23 cellular contexts compared by ENCODE assay signal in the genomic region with DNA sequence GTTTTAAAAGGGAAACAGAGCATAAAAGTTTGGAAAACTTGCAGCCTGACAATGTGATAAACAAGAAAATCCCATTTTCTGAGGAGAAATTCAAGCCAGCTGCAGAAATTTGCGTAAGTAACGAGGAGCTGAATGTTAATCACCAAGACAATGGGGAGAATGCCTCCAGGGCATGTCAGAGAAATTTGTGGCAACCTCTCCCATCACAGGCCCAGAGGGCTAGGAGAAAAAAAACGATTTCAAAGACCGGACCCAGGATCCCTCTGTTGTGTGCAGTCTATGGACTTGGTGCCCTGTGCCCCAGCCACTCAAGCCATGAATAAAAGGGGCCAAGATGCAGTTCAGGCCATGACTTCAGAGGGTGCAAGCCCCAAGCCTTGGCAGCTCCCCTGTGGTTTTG.
"Had no signal": no experiment of that assay in that cellular context is flagged by ENCODE, and none has a peak within 500 bp of the region (broad histone marks: within the 10 kb centered on the region; RNA-seq: fewer than 3 reads in every experiment).

No MANE protein-coding gene starts in this region.

- H2AFZ ChIP-seq: hepatocyte had no signal

- FAIRE-seq: endothelial cell of umbilical vein, frontal cortex had no signal

- H3K4me3 ChIP-seq: colonic mucosa, dorsolateral prefrontal cortex, esophagus muscularis mucosa, gastroesophageal sphincter, heart left ventricle, hepatocyte, left lung, lower lobe of right lung had no signal

- H3K9me3 ChIP-seq: colonic mucosa, esophagus muscularis mucosa, lower lobe of right lung had no signal

- H3K4me3 Mint-ChIP-seq: immature natural killer cell; naive thymus-derived CD4-positive, alpha-beta T cell; natural killer cell had no signal

- ATAC-seq: foreskin keratinocyte; gastroesophageal sphincter; heart left ventricle; left cardiac atrium; left lung; left ventricle myocardium superior; lower lobe of right lung; naive thymus-derived CD4-positive, alpha-beta T cell; natural killer cell had no signal

- H3K4me2 ChIP-seq: hepatocyte had no signal

- H3K27ac ChIP-seq: colonic mucosa, dorsolateral prefrontal cortex, esophagus muscularis mucosa, foreskin keratinocyte, gastroesophageal sphincter, heart left ventricle, hepatocyte, left lung, lower lobe of right lung had no signal

- H3K4me1 ChIP-seq: colonic mucosa, esophagus muscularis mucosa, foreskin keratinocyte, gastroesophageal sphincter, heart left ventricle, left lung, lower lobe of right lung had no signal

- H3K36me3 ChIP-seq: colonic mucosa, esophagus muscularis mucosa, gastroesophageal sphincter, heart left ventricle, left lung, lower lobe of right lung had no signal

- H3K36me3 Mint-ChIP-seq: immature natural killer cell; naive thymus-derived CD4-positive, alpha-beta T cell had no signal

- H3K79me2 ChIP-seq: hepatocyte had no signal

- H3K4me1 Mint-ChIP-seq: immature natural killer cell; naive thymus-derived CD4-positive, alpha-beta T cell; natural killer cell had no signal

- DNase-seq: colonic mucosa; dermis blood vessel endothelial cell; dorsolateral prefrontal cortex; effector CD4-positive, alpha-beta T cell; effector memory CD4-positive, alpha-beta T cell; foreskin keratinocyte; heart left ventricle; hypothalamus; immature natural killer cell; islet precursor cell; left cardiac atrium; left lung; left ventricle myocardium superior; lower lobe of right lung; mesenchymal stem cell; midbrain; naive thymus-derived CD4-positive, alpha-beta T cell; natural killer cell had no signal

- H3K27me3 Mint-ChIP-seq: naive thymus-derived CD4-positive, alpha-beta T cell had no signal

- H3K27me3 ChIP-seq: colonic mucosa, dorsolateral prefrontal cortex, esophagus muscularis mucosa, foreskin keratinocyte, gastroesophageal sphincter, heart left ventricle, hepatocyte, left lung had no signal

- H3K27ac Mint-ChIP-seq: immature natural killer cell; naive thymus-derived CD4-positive, alpha-beta T cell; natural killer cell had no signal
